ENCODE assay signal across 8 cellular contexts in genomic region chr21:34808569-34809204, GRCh38.
DNase-seq lines count a peak whose midpoint lies in the region; ATAC-seq and TF ChIP-seq lines count a peak whose summit lies in the region.

No MANE protein-coding gene starts in this region.

- H3K79me2 ChIP-seq in Karpas-422 (ENCODE audit: low read length): 0 out of 2 replicates have a peak, but pooled peaks cover 4% of the 10 kb centered on the region

- H3K27ac ChIP-seq in Karpas-422 (ENCODE audit: low read length) (peak overlapping the region; percentile 41), neutrophil (peak overlapping the region; percentile 54), body of pancreas (no peak overlapping the region)

- no peaks in the 10 kb centered on the region for H3K36me3 ChIP-seq in Karpas-422 (ENCODE audit: insufficient read depth, low read length)
- peaks cover 35% of the 10 kb centered on the region for H3K36me3 ChIP-seq in neutrophil
- no peaks in the 10 kb centered on the region for H3K36me3 ChIP-seq in body of pancreas (replicated peaks in 1 of 2; ENCODE audit: insufficient read depth in 1 of 2, low read depth in 2 of 2)

- intact Hi-C loops in CD14-positive monocyte (cut with micrococcal nuclease) (loop anchor here (2.0 to 10.0 kb wide), 4 partner anchors 59 to 236 kb away; partner anchors contain the start of gene RUNX1 (in 1 of the 2)), body of pancreas (cut with DNase I) (no loop called here)

- H3K36me3 Mint-ChIP-seq in CD14-positive monocyte: peaks cover 65 to 71% of the 10 kb centered on the region in 2 donors

- no peaks in the 10 kb centered on the region for H3K27me3 ChIP-seq in Karpas-422 (ENCODE audit: low read length)
- H3K27me3 ChIP-seq in neutrophil: no peaks in the 10 kb centered on the region
- H3K27me3 ChIP-seq in body of pancreas: no peaks in the 10 kb centered on the region

- H3K9me3 Mint-ChIP-seq in CD14-positive monocyte: peaks cover 0 to 5% (median 0%) of the 10 kb centered on the region in 7 donors

- no peaks in the 10 kb centered on the region for H3K27me3 Mint-ChIP-seq in CD14-positive monocyte (ENCODE audit: low read depth in 3 of 3)

- H3K4me1 Mint-ChIP-seq in CD14-positive monocyte: peaks cover 83% of the 10 kb centered on the region

- DNase-seq in CD14-positive monocyte (ENCODE audit: low spot score) (no peak), Karpas-422 (peak; percentile 63), brain pericyte (ENCODE audit: low read depth, low spot score) (peak; percentile 49), DMS 273 (lab: John Stamatoyannopoulos, UW; ENCODE audit: unreplicated experiment) (no peak), body of pancreas (no peak), AML-193 (lab: John Stamatoyannopoulos, UW) (no peak), NCI-H748 (lab: John Stamatoyannopoulos, UW; ENCODE audit: unreplicated experiment) (no peak)

- TF ChIP-seq POLR2A in body of pancreas (IDR thresholded peaks at IDR 0.05): no peak

- H3K9ac ChIP-seq in Karpas-422 (ENCODE audit: low read length): no peak overlapping the region

- TF ChIP-seq CTCF in CD14-positive monocyte (IDR thresholded peaks at IDR 0.05) (no peak), neutrophil (IDR thresholded peaks at IDR 0.05) (no peak), body of pancreas (IDR thresholded peaks at IDR 0.05) (no peak)

- no peaks in the 10 kb centered on the region for H3K9me2 ChIP-seq in Karpas-422 (replicated peaks; ENCODE audit: insufficient read depth, low read length)

- peak overlapping the region; percentile 95 to 99 (median 98) for H3K27ac Mint-ChIP-seq in CD14-positive monocyte

- H3K4me1 ChIP-seq in Karpas-422 (ENCODE audit: low read length): peaks cover 31% of the 10 kb centered on the region
- H3K4me1 ChIP-seq in neutrophil (ENCODE audit: control insufficient read depth in 1 of 2, insufficient read depth in 1 of 2, low read depth in 1 of 2, low read length in 1 of 2): peaks cover 20% of the 10 kb centered on the region in 2 experiments
- no peaks in the 10 kb centered on the region for H3K4me1 ChIP-seq in body of pancreas

- H3K4me2 ChIP-seq in Karpas-422 (ENCODE audit: low read depth, low read length, poor library complexity, severe bottlenecking): peak overlapping the region; percentile 39

- H4K20me1 ChIP-seq in Karpas-422 (ENCODE audit: insufficient read depth, low read depth, low read length): no peaks in the 10 kb centered on the region

- H3K9me3 ChIP-seq in Karpas-422 (ENCODE audit: low read length): no peaks in the 10 kb centered on the region
- H3K9me3 ChIP-seq in neutrophil: no peaks in the 10 kb centered on the region
- no peaks in the 10 kb centered on the region for H3K9me3 ChIP-seq in body of pancreas

- H3K4me3 Mint-ChIP-seq in CD14-positive monocyte: peak overlapping the region; percentile 4 to 64

- no peak for ATAC-seq in body of pancreas

- H3K4me3 ChIP-seq in Karpas-422 (ENCODE audit: low read length): no peak overlapping the region
- no peak overlapping the region for H3K4me3 ChIP-seq in neutrophil (ENCODE audit: low read depth in 1 of 2, low read length in 1 of 2)
- H3K4me3 ChIP-seq in body of pancreas: no peak overlapping the region

- WGBS in body of pancreas, 2 donors: 38 to 51% methylated on average over 7 of the region's 7 CpGs

- no peak overlapping the region for H2AFZ ChIP-seq in Karpas-422 (ENCODE audit: low read length)

Comparison
In these comparisons a context has a peak if more than half of its experiments do, and no peak if none do; other contexts are left out.
1. DNase-seq: peak in Karpas-422 (single experiment) and brain pericyte (single experiment); none in CD14-positive monocyte (single experiment), DMS 273 (single experiment), body of pancreas (0 of 4), AML-193 (0 of 2) and NCI-H748 (single experiment).
2. H3K27ac ChIP-seq: peak in Karpas-422 (single experiment) and neutrophil (single experiment); none in body of pancreas (0 of 4).